Comparison of ENCODE assay signal across 8 cellular contexts in the genomic region with DNA sequence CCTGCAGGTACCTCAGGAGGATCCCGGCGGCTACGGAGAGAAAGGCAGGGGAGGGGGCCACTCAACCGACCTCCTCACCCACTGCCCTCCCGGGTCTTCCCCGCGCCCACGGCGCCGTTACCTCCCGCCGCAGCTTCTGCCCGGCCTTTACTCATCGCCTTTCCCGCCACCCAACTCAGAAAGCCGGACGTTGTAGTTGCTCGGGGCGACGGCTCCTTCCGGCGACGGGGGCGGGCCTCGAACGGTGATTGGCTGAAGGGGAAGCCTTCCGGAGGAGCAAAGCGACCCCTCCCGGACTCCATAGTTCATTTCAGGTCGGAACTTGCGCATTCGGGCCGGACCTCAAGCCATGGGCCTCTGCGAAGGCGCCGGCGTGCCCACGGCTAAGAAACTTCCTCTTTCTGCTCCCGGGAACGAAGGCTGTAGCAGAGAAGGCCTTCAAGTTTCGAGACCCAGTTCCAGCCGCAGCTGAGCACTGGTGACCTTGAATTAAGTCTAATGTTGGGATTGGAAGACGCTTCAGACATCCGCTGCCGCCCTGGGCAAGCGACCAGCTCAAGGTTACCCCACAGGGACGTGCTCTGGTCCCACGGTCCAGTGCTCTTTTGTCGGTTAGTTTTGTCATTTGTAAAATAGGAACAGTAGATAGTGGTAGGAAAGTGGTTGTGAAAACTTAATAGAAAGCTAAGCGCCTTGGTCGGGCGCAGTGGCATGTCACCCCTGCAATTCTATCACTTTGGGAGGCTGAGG. TPM values are rescaled to one million over a fixed set of nuclear protein-coding genes. Genes with fewer than 3 reads are reported as not detected.
DNase-seq lines count a peak whose midpoint lies in the region; ATAC-seq and TF ChIP-seq lines count a peak whose summit lies in the region.

A gene with protein sequence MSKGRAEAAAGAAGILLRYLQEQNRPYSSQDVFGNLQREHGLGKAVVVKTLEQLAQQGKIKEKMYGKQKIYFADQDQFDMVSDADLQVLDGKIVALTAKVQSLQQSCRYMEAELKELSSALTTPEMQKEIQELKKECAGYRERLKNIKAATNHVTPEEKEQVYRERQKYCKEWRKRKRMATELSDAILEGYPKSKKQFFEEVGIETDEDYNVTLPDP (minus strand): TSS at position 198 of the 750 bp plus-strand sequence. CDS start 43 bp downstream, at position 155.

- TF ChIP-seq POLR2A in IMR-90 (IDR thresholded peaks at IDR 0.05; ENCODE audit: low read depth, low read length) = no peak; the same call in 1 of the 2 replicates

- 0 out of 2 replicates have a peak, but pooled peaks have one; percentile 24 for TF ChIP-seq RAD21 in IMR-90 (IDR thresholded peaks at IDR 0.05; ENCODE audit: low read length)

- no peak within 1 kb of the TSS for H2BK20ac ChIP-seq in IMR-90 (ENCODE audit: low read depth, low read length)

- H2BK120ac ChIP-seq in IMR-90 (ENCODE audit: low read depth, low read length) = peak within 1 kb of the TSS; percentile 72

- peak within 1 kb of the TSS; percentile 98 for H3K9ac ChIP-seq in IMR-90 (ENCODE audit: low read depth, low read length)
- peak within 1 kb of the TSS; percentile 99 for H3K9ac ChIP-seq in OCI-LY3 (ENCODE audit: low read length)

- peaks cover 29% of the 10 kb centered on the region for H3K36me3 Mint-ChIP-seq in endothelial cell (ENCODE audit: low read depth, unreplicated experiment)
- H3K36me3 Mint-ChIP-seq in mesothelial cell of epicardium = peaks cover 12% of the 10 kb centered on the region

- H3K4me3 ChIP-seq in IMR-90 (ENCODE audit: insufficient read depth, low read depth, low read length) (peak within 1 kb of the TSS; percentile 81), OCI-LY3 (ENCODE audit: low read length) (peak within 1 kb of the TSS; percentile 97)

- H3K56ac ChIP-seq in IMR-90 (ENCODE audit: extremely low read depth, insufficient read depth, low read length) = peak within 1 kb of the TSS; percentile 99

- no TSS peak for BruUV-seq in IMR-90 (replicated peaks; lab: Mats Ljungman, UMichigan)

- H2AFZ ChIP-seq in IMR-90 (replicated peaks; ENCODE audit: low read length, poor library complexity) = peak within 1 kb of the TSS; percentile 99
- H2AFZ ChIP-seq in OCI-LY3 (ENCODE audit: low read depth, low read length) = peak within 1 kb of the TSS; percentile 76

- H3K4me2 ChIP-seq in IMR-90 (ENCODE audit: low read depth, low read length) (peak within 1 kb of the TSS; percentile 88), OCI-LY3 (ENCODE audit: low read length) (peak within 1 kb of the TSS; percentile 98)

- peak within 1 kb of the TSS; percentile 64 for H3K18ac ChIP-seq in IMR-90 (ENCODE audit: low read depth, low read length)

- H2AK5ac ChIP-seq in IMR-90 (ENCODE audit: low read depth, low read length) = peak within 1 kb of the TSS; percentile 91

- peak within 1 kb of the TSS; percentile 91 for H2BK5ac ChIP-seq in IMR-90 (ENCODE audit: low read depth, low read length, poor library complexity, severe bottlenecking)

- peaks cover 30% of the 10 kb centered on the region for H3K4me1 Mint-ChIP-seq in endothelial cell (ENCODE audit: unreplicated experiment)
- peaks cover 26% of the 10 kb centered on the region for H3K4me1 Mint-ChIP-seq in mesothelial cell of epicardium

- H3K27me3 ChIP-seq in IMR-90 (ENCODE audit: control insufficient read depth, insufficient read depth, low read length) (no peaks in the 10 kb centered on the region), OCI-LY3 (ENCODE audit: low read depth, low read length) (no peaks in the 10 kb centered on the region)

- H3K9me3 Mint-ChIP-seq in endothelial cell (ENCODE audit: unreplicated experiment) (no peaks in the 10 kb centered on the region), mesothelial cell of epicardium (no peaks in the 10 kb centered on the region)

- ATAC-seq in GM21447 (IDR thresholded peaks at IDR 0.05; ENCODE audit: unreplicated experiment) (peak; percentile 62), IMR-90 (ENCODE audit: low read depth) (peak; percentile 94)

- POLR2A ChIA-PET in IMR-90 (lab: Charles Lee; ENCODE audit: unreplicated experiment) = no interaction called here

- H3K27ac ChIP-seq in IMR-90 (ENCODE audit: insufficient read depth, low read length) = peak within 1 kb of the TSS; percentile 96
- peak within 1 kb of the TSS; percentile 92 for H3K27ac ChIP-seq in OCI-LY3 (ENCODE audit: low read length)

- in situ Hi-C loops in IMR-90 (cut with MboI; ENCODE audit: low sequenced_read_pairs) = loop anchor here (5.0 kb wide), 1 partner anchor 105 kb away; a partner anchor contains a TSS

- H2AK9ac ChIP-seq in IMR-90 (replicated peaks; ENCODE audit: low read depth, low read length, poor library complexity) = peak within 1 kb of the TSS; percentile 99

- peak within 1 kb of the TSS; percentile 98 for H3K23ac ChIP-seq in IMR-90 (ENCODE audit: low read depth, low read length)

- 0 out of 3 replicates have a peak within 1 kb of the TSS, but pooled peaks have one; percentile 42 for H2BK15ac ChIP-seq in IMR-90 (ENCODE audit: low read depth, low read length)

- H3K14ac ChIP-seq in IMR-90 (replicated peaks; ENCODE audit: low read depth, low read length) = peak within 1 kb of the TSS; percentile 99

- H3K27me3 Mint-ChIP-seq in endothelial cell (ENCODE audit: unreplicated experiment) (peaks cover 12% of the 10 kb centered on the region), mesothelial cell of epicardium (ENCODE audit: low read depth) (no peaks in the 10 kb centered on the region)

- H4K20me1 ChIP-seq in IMR-90 (ENCODE audit: insufficient read depth, low read length) = peaks cover 5% of the 10 kb centered on the region; the same call in 1 of the 2 replicates
- no peaks in the 10 kb centered on the region for H4K20me1 ChIP-seq in OCI-LY3 (ENCODE audit: insufficient read depth, low read length)

- peak; percentile 83 for DNase-seq in DMS 273 treated with DMSO at 0.1 percent for 48 hours (lab: John Stamatoyannopoulos, UW)
- peak; percentile 92 for DNase-seq in IMR-90
- DNase-seq in activated CD8-positive, alpha-beta memory T cell treated with anti-CD3 and anti-CD28 coated beads, Interleukin-2, amount 50 U/mL, for 4 hours = peak; percentile 91
- DNase-seq in endothelial cell (ENCODE audit: low spot score) = peak; percentile 95
- peak; percentile 83 to 90 for DNase-seq in mesothelial cell of epicardium (ENCODE audit: low spot score in 2 of 2, unreplicated experiment in 2 of 2)
- DNase-seq in stimulated activated CD8-positive, alpha-beta memory T cell treated with anti-CD3 and anti-CD28 coated beads, Interleukin-15, amount 100 ng/mL, for 4 hours (ENCODE audit: low read depth in 2 of 2) = peak; percentile 80 to 85

- WGBS in IMR-90 (ENCODE audit: extremely low coverage in 2 of 2, insufficient read length in 1 of 2), 2 experiments = 0% methylated on average over 20 of the region's 52 CpGs; no CpG with 5 or more reads in 1 of the 2 experiments

- H4K91ac ChIP-seq in IMR-90 (ENCODE audit: insufficient read depth, low read depth, low read length) = peak within 1 kb of the TSS; percentile 98

- H3K4me3 Mint-ChIP-seq in endothelial cell (ENCODE audit: unreplicated experiment) (peak within 1 kb of the TSS; percentile 98), mesothelial cell of epicardium (peak within 1 kb of the TSS; percentile 98)

- H3K9me1 ChIP-seq in IMR-90 (ENCODE audit: insufficient read depth, low read length) = no peaks in the 10 kb centered on the region

- peaks cover 5% of the 10 kb centered on the region for H3K4me1 ChIP-seq in IMR-90 (ENCODE audit: control insufficient read depth, insufficient read depth, low read length)
- peaks cover 24% of the 10 kb centered on the region for H3K4me1 ChIP-seq in OCI-LY3 (ENCODE audit: low read length)

- CTCF ChIA-PET in IMR-90 (lab: Yijun Ruan, JAX) = interaction anchor here (0.6 to 2.2 kb wide), 19 partner anchors 8 to 378 kb away, joined by 3 to 15 read pairs (median 3); a partner anchor contains a TSS

- H3K27ac Mint-ChIP-seq in endothelial cell (ENCODE audit: unreplicated experiment) = peak within 1 kb of the TSS; percentile 93
- peak within 1 kb of the TSS; percentile 99 for H3K27ac Mint-ChIP-seq in mesothelial cell of epicardium

- peaks cover 41% of the 10 kb centered on the region for H3K36me3 ChIP-seq in IMR-90 (ENCODE audit: control insufficient read depth, insufficient read depth, low read length)
- H3K36me3 ChIP-seq in OCI-LY3 (replicated peaks; ENCODE audit: low read depth, low read length) = peaks cover 61% of the 10 kb centered on the region

- TF ChIP-seq CTCF in IMR-90 (conservative IDR thresholded peaks at IDR 0.05; ENCODE audit: low read depth, low read length) (peak; percentile 56), OCI-LY3 (IDR thresholded peaks at IDR 0.05; ENCODE audit: low read depth, low read length) (peak; percentile 31), endothelial cell (IDR thresholded peaks at IDR 0.05; ENCODE audit: unreplicated experiment) (peak; percentile 4), mesothelial cell of epicardium (IDR thresholded peaks at IDR 0.05; ENCODE audit: unreplicated experiment) (no peak)

- H3K4ac ChIP-seq in IMR-90 (ENCODE audit: low read depth, low read length) = peak within 1 kb of the TSS; percentile 94

- peak within 1 kb of the TSS; percentile 96 for H4K5ac ChIP-seq in IMR-90 (ENCODE audit: low read depth, low read length)

- H3K79me2 ChIP-seq in OCI-LY3 (ENCODE audit: low read length) = peaks cover 38% of the 10 kb centered on the region

- H3K9me3 ChIP-seq in IMR-90 (ENCODE audit: control insufficient read depth, insufficient read depth, low read length) (no peaks in the 10 kb centered on the region), OCI-LY3 (ENCODE audit: insufficient read depth, low read length) (no peaks in the 10 kb centered on the region)

- intact Hi-C loops in IMR-90 (cut with micrococcal nuclease) = loop anchor here (1.0 to 5.0 kb wide), 3 partner anchors 31 to 185 kb away; a partner anchor contains a TSS

- dilution Hi-C loops in IMR-90 (cut with HindIII; ENCODE audit: low sequenced_read_pairs, unreplicated experiment) = no loop called here

- peak within 1 kb of the TSS; percentile 93 to 97 for H4K8ac ChIP-seq in IMR-90 (ENCODE audit: low read depth in 2 of 2, low read length in 2 of 2)

- peaks cover 30 to 63% of the 10 kb centered on the region in 2 experiments; a peak in 3 of 4 replicates for H3K79me1 ChIP-seq in IMR-90 (ENCODE audit: low read depth in 1 of 2, low read length in 2 of 2)

TF ChIP-seq in IMR-90, 13 proteins besides CTCF, POLR2A, EP300 and RAD21 (continues in another document):
- TF ChIP-seq CHD1 (IDR thresholded peaks at IDR 0.05; ENCODE audit: low read depth, low read length) = no peak

RNA-seq across cellular contexts. Expression of the gene that starts here (rescaled TPM):
- total RNA-seq in IMR-90 (2012; rRNA removed) (5.6 and 8.9 TPM in 2 replicates), endothelial cell (ENCODE audit: unreplicated experiment) (8.0 TPM), mesothelial cell of epicardium (8.3 to 9.8 TPM (median 9.7 TPM) in 3 replicates)
- polyA plus RNA-seq in IMR-90 (2012; rRNA removed) = 9.8 and 11.1 TPM in 2 replicates
- polyA plus RNA-seq in IMR-90 (2012; cell fraction: cytosol; rRNA removed) = 2.9 and 5.3 TPM in 2 replicates
- polyA plus RNA-seq in IMR-90 (2012; cell fraction: nucleus; rRNA removed; ENCODE audit: low replicate concordance) = 6.5 and 20.3 TPM in 2 replicates

Comparison
In these comparisons a context has a peak if more than half of its experiments do, and no peak if none do; other contexts are left out.
1. Peak in every context shown above with its lines: DNase-seq, ATAC-seq, H3K4me3 ChIP-seq and H3K27ac ChIP-seq.